9 cellular contexts compared by ENCODE assay signal in genomic region chr17:77212081-77212832, GRCh38.
A peak's percentile ranks its signal among the peaks of the same experiment; 100 is the strongest.
DNase-seq lines count a peak whose midpoint lies in the region; ATAC-seq and TF ChIP-seq lines count a peak whose summit lies in the region.
"Had no signal": no experiment of that assay in that cellular context is flagged by ENCODE, and none has a peak within 500 bp of the region (broad histone marks: within the 10 kb centered on the region; RNA-seq: fewer than 3 reads in every experiment).

No MANE protein-coding gene starts in this region.

- DNase-seq in GM13977 (ENCODE audit: low spot score), result peak; percentile 93
- peak; percentile 25 for DNase-seq in NB4 (ENCODE audit: low read depth)
- DNase-seq in mucosa of descending colon, result peak in 2 of 3 donors; percentile 35 to 38
- DNase-seq in activated effector memory CD4-positive, alpha-beta T cell treated with anti-CD3 and anti-CD28 coated beads, Interleukin-2, amount 50 U/mL, for 16 hours, result no peak
- DNase-seq in SW480 (ENCODE audit: low spot score), result no peak
- DNase-seq in NCI-H2029 (lab: John Stamatoyannopoulos, UW), result no peak
- no peak for DNase-seq in stimulated activated CD4-positive, alpha-beta T cell treated with anti-CD3 and anti-CD28 coated beads, Interleukin-2, amount 100 ng/mL, for 48 hours
- DNase-seq: occipital lobe had no signal

- H3K4me1 ChIP-seq in mucosa of descending colon (ENCODE audit: low read depth), result no peaks in the 10 kb centered on the region

- ATAC-seq in GM21717 (IDR thresholded peaks at IDR 0.05; ENCODE audit: unreplicated experiment) (peak; percentile 72), mucosa of descending colon (peak; percentile 41)

- intact Hi-C loops in mucosa of descending colon (cut with DNase I, micrococcal nuclease), result no loop called here

- TF ChIP-seq POLR2A in NB4 (IDR thresholded peaks at IDR 0.05; ENCODE audit: extremely low read depth, insufficient read length), result no peak

- TF ChIP-seq CTCF in GM13977 (IDR thresholded peaks at IDR 0.05; ENCODE audit: extremely low read depth, insufficient read depth, missing control alignments) (no peak), NB4 (IDR thresholded peaks at IDR 0.05; ENCODE audit: low read depth, low read length) (no peak), mucosa of descending colon (IDR thresholded peaks at IDR 0.05) (no peak)

- in situ Hi-C loops in GM13977 (cut with MboI; ENCODE audit: low pct_unique_long_range_greater_than_20kb, low sequenced_read_pairs, unreplicated experiment), result no loop called here

- no peaks in the 10 kb centered on the region for H3K36me3 ChIP-seq in mucosa of descending colon (ENCODE audit: low read depth)

- H3K4me3 ChIP-seq in NB4 (ENCODE audit: low read depth, low read length) (no peak overlapping the region), mucosa of descending colon (no peak overlapping the region)

- H3K9me3 ChIP-seq in mucosa of descending colon, result no peaks in the 10 kb centered on the region

Comparison
In these comparisons a context has a peak if more than half of its experiments do, and no peak if none do; other contexts are left out.
1. DNase-seq: peak in GM13977 (single experiment), NB4 (single experiment) and mucosa of descending colon (2 of 3); none in activated effector memory CD4-positive, alpha-beta T cell treated with anti-CD3 and anti-CD28 coated beads, Interleukin-2, amount 50 U/mL, for 16 hours (single experiment), SW480 (single experiment), NCI-H2029 (single experiment) and stimulated activated CD4-positive, alpha-beta T cell treated with anti-CD3 and anti-CD28 coated beads, Interleukin-2, amount 100 ng/mL, for 48 hours (0 of 2).